ENCODE assay signal across 1 cellular context in genomic region chr7:28290496-28290895, GRCh38.
TF ChIP-seq lines count a peak whose summit lies in the region.

No MANE protein-coding gene starts in this region.

TF ChIP-seq in GM23338, 12 proteins besides CTCF, POLR2A, EP300 and RAD21 (continued from another document):
- TF ChIP-seq ZNF462 (CRISPR knock-in tag; IDR thresholded peaks at IDR 0.05) (no peak), EZH2 (IDR thresholded peaks at IDR 0.05; ENCODE audit: low read depth, unreplicated experiment) (no peak), JUNB (IDR thresholded peaks at IDR 0.05; ENCODE audit: unreplicated experiment) (no peak)
